1 cellular context compared by ENCODE assay signal in genomic region chr16:29805232-29806095, GRCh38.
TF ChIP-seq lines count a peak whose summit lies in the region.

No MANE protein-coding gene starts in this region.

TF ChIP-seq in K562, 482 proteins besides CTCF, POLR2A, EP300 and RAD21 (continued from another document and continues in another):
- TF ChIP-seq XRCC4 (IDR thresholded peaks at IDR 0.05; ENCODE audit: extremely low read depth, insufficient read depth, insufficient read length) = no peak
- no peak for TF ChIP-seq IRF1 (CRISPR knock-in tag; IDR thresholded peaks at IDR 0.05; ENCODE audit: borderline replicate concordance)
- TF ChIP-seq ZNF134 (CRISPR knock-in tag; conservative IDR thresholded peaks at IDR 0.05) = 0 out of 2 replicates have a peak, but pooled peaks have one; percentile 28
- TF ChIP-seq SMARCA4 (IDR thresholded peaks at IDR 0.05) = 0 out of 2 replicates have a peak, but pooled peaks have one; percentile 22
- TF ChIP-seq MTA3 (IDR thresholded peaks at IDR 0.05; ENCODE audit: borderline replicate concordance) = peak; percentile 99
- TF ChIP-seq SRSF3 (IDR thresholded peaks at IDR 0.05; ENCODE audit: insufficient read depth, low read length) = no peak
- peak; percentile 74; the same call in 1 of the 2 replicates for TF ChIP-seq ARID4B (CRISPR knock-in tag; IDR thresholded peaks at IDR 0.05)
- TF ChIP-seq ZNF707 (CRISPR knock-in tag; conservative IDR thresholded peaks at IDR 0.05) = no peak
- TF ChIP-seq NR2F6 (CRISPR knock-in tag; IDR thresholded peaks at IDR 0.05) = no peak
- peak; percentile 78 for TF ChIP-seq ZBTB7A (IDR thresholded peaks at IDR 0.05; ENCODE audit: borderline replicate concordance, control insufficient read depth, low read depth, low read length)
- TF ChIP-seq HDAC8 (tag; IDR thresholded peaks at IDR 0.05) = peak; percentile 76; the same call in 1 of the 2 replicates
- peak; percentile 63 to 98 (median 95) for TF ChIP-seq YY1 (IDR thresholded peaks at IDR 0.05; ENCODE audit: borderline replicate concordance in 1 of 3, control insufficient read depth in 1 of 3, extremely low read depth in 1 of 3, insufficient read depth in 3 of 3, insufficient read length in 1 of 3, insufficient replicate concordance in 2 of 3, low read depth in 1 of 3, low read length in 2 of 3)
- peak; percentile 99 for TF ChIP-seq MAX (CRISPR knock-in tag; IDR thresholded peaks at IDR 0.05)
- 0 out of 4 replicates have a peak, but pooled peaks of 1 of the 2 experiments have one; percentile 52 for TF ChIP-seq MLLT1 (IDR thresholded peaks at IDR 0.05)
- 0 out of 4 replicates have a peak, but pooled peaks of 1 of the 2 experiments have one; percentile 29 for TF ChIP-seq ETV6 (IDR thresholded peaks at IDR 0.05; ENCODE audit: borderline replicate concordance in 1 of 2, low read depth in 2 of 2, low read length in 1 of 2)
- TF ChIP-seq ETV6 (CRISPR knock-in tag; IDR thresholded peaks at IDR 0.05; ENCODE audit: borderline replicate concordance) = no peak
- TF ChIP-seq KLF16 (IDR thresholded peaks at IDR 0.05) = peak; percentile 86
- TF ChIP-seq ZNF584 (CRISPR knock-in tag; IDR thresholded peaks at IDR 0.05; ENCODE audit: low read depth) = peak; percentile 98
- TF ChIP-seq NFYB (IDR thresholded peaks at IDR 0.05; ENCODE audit: extremely low read depth, insufficient read length) = peak; percentile 17
- TF ChIP-seq BHLHE40 (IDR thresholded peaks at IDR 0.05; ENCODE audit: low read length) = peak; percentile 73
- peak; percentile 36; the same call in 1 of the 2 replicates for TF ChIP-seq HEY1 (CRISPR knock-in tag; IDR thresholded peaks at IDR 0.05; ENCODE audit: borderline replicate concordance)
- TF ChIP-seq TAF7 (tag; IDR thresholded peaks at IDR 0.05) = peak; percentile 81
- TF ChIP-seq POLR2AphosphoS2 (IDR thresholded peaks at IDR 0.05; ENCODE audit: low read length) = peak; percentile 99
- 0 out of 2 replicates have a peak, but pooled peaks have one; percentile 60 for TF ChIP-seq THAP12 (CRISPR knock-in tag; IDR thresholded peaks at IDR 0.05)
- TF ChIP-seq ZMIZ1 (IDR thresholded peaks at IDR 0.05; ENCODE audit: low read depth in 2 of 2, low read length in 2 of 2) = peak in 1 of 2 experiments; percentile 54; a peak in 2 of 4 replicates
- TF ChIP-seq IRF2 (CRISPR knock-in tag; IDR thresholded peaks at IDR 0.05) = no peak
- TF ChIP-seq EHMT2 (IDR thresholded peaks at IDR 0.05) = no peak
- no peak for TF ChIP-seq XRCC3 (IDR thresholded peaks at IDR 0.05)
- TF ChIP-seq RBM14 (IDR thresholded peaks at IDR 0.05; ENCODE audit: borderline replicate concordance, insufficient read depth, low read depth, low read length) = no peak
- peak; percentile 48; the same call in 1 of the 2 replicates for TF ChIP-seq TCF7 (IDR thresholded peaks at IDR 0.05; ENCODE audit: borderline replicate concordance)
- TF ChIP-seq ZNF316 (IDR thresholded peaks at IDR 0.05) = no peak
- peak; percentile 36; the same call in 1 of the 2 replicates for TF ChIP-seq ATF3 (IDR thresholded peaks at IDR 0.05)
- TF ChIP-seq ATF3 (CRISPR knock-in tag; conservative IDR thresholded peaks at IDR 0.05) = 0 out of 2 replicates have a peak, but pooled peaks have one; percentile 25
- TF ChIP-seq ZNF146 (CRISPR knock-in tag; IDR thresholded peaks at IDR 0.05; ENCODE audit: unreplicated experiment) = no peak
- no peak for TF ChIP-seq ZNF282 (CRISPR knock-in tag; IDR thresholded peaks at IDR 0.05)
- no peak for TF ChIP-seq ARID2 (IDR thresholded peaks at IDR 0.05)
- peak; percentile 89; the same call in 1 of the 2 replicates for TF ChIP-seq AFF4 (CRISPR knock-in tag; IDR thresholded peaks at IDR 0.05)
- no peak for TF ChIP-seq ZNF507 (tag; conservative IDR thresholded peaks at IDR 0.05)
- 0 out of 2 replicates have a peak, but pooled peaks have one; percentile 6 for TF ChIP-seq THAP7 (CRISPR knock-in tag; IDR thresholded peaks at IDR 0.05)
- no peak for TF ChIP-seq ID3 (CRISPR knock-in tag; IDR thresholded peaks at IDR 0.05)
- TF ChIP-seq ID3 (tag; IDR thresholded peaks at IDR 0.05) = peak; percentile 75; the same call in 1 of the 2 replicates
- TF ChIP-seq HDAC6 (IDR thresholded peaks at IDR 0.05; ENCODE audit: low read depth, low read length) = no peak
- TF ChIP-seq TBL1XR1 (IDR thresholded peaks at IDR 0.05; ENCODE audit: low read length in 2 of 2) = peak; percentile 64 to 89; a peak in 3 of 4 replicates
- peak; percentile 95 for TF ChIP-seq SP1 (CRISPR knock-in tag; IDR thresholded peaks at IDR 0.05)
